29 cellular contexts compared by ENCODE assay signal in genomic region chr21:29947119-29947518, GRCh38. TPM values are rescaled to one million over a fixed set of nuclear protein-coding genes. Genes with fewer than 3 reads are reported as not detected.
DNase-seq lines count a peak whose midpoint lies in the region; ATAC-seq, FAIRE-seq and TF ChIP-seq lines count a peak whose summit lies in the region.
"Had no signal": no experiment of that assay in that cellular context is flagged by ENCODE, and none has a peak within 500 bp of the region (broad histone marks: within the 10 kb centered on the region; RNA-seq: fewer than 3 reads in every experiment).

No MANE protein-coding gene starts in this region.

- peaks cover 1% of the 10 kb centered on the region for H3K27me3 Mint-ChIP-seq in GM23338 (ENCODE audit: insufficient read depth, low read depth, poor library complexity)
- peaks cover 12% of the 10 kb centered on the region for H3K27me3 Mint-ChIP-seq in CD8-positive, alpha-beta T cell (ENCODE audit: low read depth)

- H3K27ac ChIP-seq in GM23338 (ENCODE audit: low read depth) (no peak overlapping the region), H1 (ENCODE audit: low read depth, low read length) (no peak overlapping the region), mesendoderm (ENCODE audit: low read depth, low read length) (no peak overlapping the region), Peyer's patch (no peak overlapping the region), esophagus muscularis mucosa (replicated peaks in 1 of 4) (no peak overlapping the region)
- H3K27ac ChIP-seq in CD8-positive, alpha-beta T cell (ENCODE audit: low read depth, low read length): no peak overlapping the region
- H3K27ac ChIP-seq: BLaER1 had no signal

- TF ChIP-seq CTCF in GM23338 (conservative IDR thresholded peaks at IDR 0.05; ENCODE audit: low read depth in 2 of 2) (no peak), H1 (IDR thresholded peaks at IDR 0.05; ENCODE audit: control extremely low read depth in 1 of 3, insufficient read depth in 1 of 3, low read depth in 1 of 3, low read length in 3 of 3) (no peak), Peyer's patch (IDR thresholded peaks at IDR 0.05) (no peak), esophagus muscularis mucosa (IDR thresholded peaks at IDR 0.05) (no peak)
- no peak for TF ChIP-seq CTCF in CD8-positive, alpha-beta T cell (IDR thresholded peaks at IDR 0.05)

- H3K9ac ChIP-seq in H1 (replicated peaks in 1 of 4; ENCODE audit: extremely low read depth in 1 of 4, low read depth in 3 of 4, low read length in 3 of 4) (no peak overlapping the region), mesendoderm (ENCODE audit: low read length) (no peak overlapping the region)
- H3K9ac ChIP-seq: BLaER1 had no signal

- CTCF ChIA-PET in H1 (lab: Charles Lee; ENCODE audit: partially characterized antibody): interaction anchor here (1.1 to 7.3 kb wide), 2 partner anchors 98 to 288 kb away, joined by 3 to 39 read pairs; no protein-coding TSS in a partner anchor
- CTCF ChIA-PET in CD8-positive, alpha-beta T cell (lab: Charles Lee): no interaction called here

- H3F3A ChIP-seq in GM23338 (replicated peaks; ENCODE audit: low read depth): no peaks in the 10 kb centered on the region

- peaks cover 5% of the 10 kb centered on the region for H3K4me1 Mint-ChIP-seq in GM23338
- H3K4me1 Mint-ChIP-seq in CD8-positive, alpha-beta T cell (ENCODE audit: low read depth): no peaks in the 10 kb centered on the region
- H3K4me1 Mint-ChIP-seq: CD14-positive monocyte; CD4-positive, alpha-beta memory T cell; CD4-positive, CD25-positive, alpha-beta regulatory T cell had no signal

- POLR2A ChIA-PET in H1 (lab: Charles Lee; ENCODE audit: partially characterized antibody): interaction anchor here (1.0 kb wide), 1 partner anchor 874 kb away, joined by 3 read pairs; no protein-coding TSS in a partner anchor
- POLR2A ChIA-PET in CD8-positive, alpha-beta T cell (lab: Charles Lee): no interaction called here

- intact Hi-C loops in esophagus muscularis mucosa (cut with DNase I): no loop called here
- intact Hi-C loops in CD8-positive, alpha-beta T cell (cut with DNase I, micrococcal nuclease): no loop called here

- H3K36me3 ChIP-seq in GM23338 (ENCODE audit: insufficient read depth): no peaks in the 10 kb centered on the region
- H3K36me3 ChIP-seq in H1 (ENCODE audit: control insufficient read depth in 2 of 4, insufficient read depth in 4 of 4, low read length in 3 of 4): no peaks in the 10 kb centered on the region
- H3K36me3 ChIP-seq in mesendoderm (ENCODE audit: control insufficient read depth, insufficient read depth, low read length): no peaks in the 10 kb centered on the region
- H3K36me3 ChIP-seq in Peyer's patch: no peaks in the 10 kb centered on the region
- H3K36me3 ChIP-seq in esophagus muscularis mucosa: no peaks in the 10 kb centered on the region
- H3K36me3 ChIP-seq in CD8-positive, alpha-beta T cell (ENCODE audit: insufficient read depth, low read length): no peaks in the 10 kb centered on the region
- H3K36me3 ChIP-seq: BE2C, BLaER1 had no signal

- H4K91ac ChIP-seq in H1 (replicated peaks; ENCODE audit: insufficient read length, low read length): no peak overlapping the region

- no peak overlapping the region for H3K14ac ChIP-seq in H1 (ENCODE audit: insufficient read length)

- no peak overlapping the region for H3K56ac ChIP-seq in H1 (replicated peaks; ENCODE audit: insufficient read length, low read depth, low read length)
- no peak overlapping the region for H3K56ac ChIP-seq in mesendoderm (ENCODE audit: low read length)

- no peaks in the 10 kb centered on the region for H3K4me1 ChIP-seq in GM23338 (ENCODE audit: insufficient read depth)
- H3K4me1 ChIP-seq in H1 (replicated peaks in 1 of 4; ENCODE audit: control insufficient read depth in 3 of 4, insufficient read depth in 4 of 4, low read length in 3 of 4): peaks cover 0 to 2% (median 0%) of the 10 kb centered on the region in 4 experiments; a peak in 1 of 7 replicates
- no peaks in the 10 kb centered on the region for H3K4me1 ChIP-seq in mesendoderm (ENCODE audit: control insufficient read depth, low read depth, low read length)
- H3K4me1 ChIP-seq in Peyer's patch: no peaks in the 10 kb centered on the region
- H3K4me1 ChIP-seq in esophagus muscularis mucosa: no peaks in the 10 kb centered on the region
- H3K4me1 ChIP-seq in CD8-positive, alpha-beta T cell (ENCODE audit: insufficient read depth, low read length): no peaks in the 10 kb centered on the region
- H3K4me1 ChIP-seq: BE2C, BLaER1 had no signal

- H4K8ac ChIP-seq in H1 (ENCODE audit: extremely low read depth, insufficient read depth, low read length): no peak overlapping the region
- H4K8ac ChIP-seq in mesendoderm (ENCODE audit: low read depth, low read length): no peak overlapping the region

- no peak overlapping the region for H3K18ac ChIP-seq in H1 (ENCODE audit: extremely low read depth, low read length)
- no peak overlapping the region for H3K18ac ChIP-seq in mesendoderm (ENCODE audit: low read length)

- H3K23me2 ChIP-seq in H1 (ENCODE audit: low read depth, low read length): no peaks in the 10 kb centered on the region

- DNase-seq in GM23338 (ENCODE audit: low spot score) (peak; percentile 50), H1 (ENCODE audit: low read depth in 1 of 2, low spot score in 2 of 2) (no peak), mesendoderm (peak; percentile 71), Peyer's patch (no peak), esophagus muscularis mucosa (ENCODE audit: extremely low spot score) (no peak)
- no peak for DNase-seq in NK-92 treated with Interleukin-12 subunit alpha and Interleukin-12 subunit beta, amount 100 ng/mL, for 24 hours (lab: John Stamatoyannopoulos, UW)
- no peak for DNase-seq in CD8-positive, alpha-beta T cell
- DNase-seq: 8988T; ACHN; BE2C; C1 segment of cervical spinal cord; CD4-positive, alpha-beta memory T cell; CD4-positive, CD25-positive, alpha-beta regulatory T cell; DMS 273 treated with DMSO at 0.1 percent for 48 hours; DMS153; DMS53; DMS79; DND-41; EL; GDM1 had no signal

- H3K79me1 ChIP-seq in H1 (ENCODE audit: low read depth, low read length): no peaks in the 10 kb centered on the region
- H3K79me1 ChIP-seq in mesendoderm (ENCODE audit: low read length): no peaks in the 10 kb centered on the region

- H3K27me3 ChIP-seq in GM23338 (ENCODE audit: insufficient read depth) (peaks cover 4% of the 10 kb centered on the region), H1 (replicated peaks in 1 of 4; ENCODE audit: control insufficient read depth in 3 of 4, extremely low read depth in 1 of 4, insufficient read depth in 3 of 4, low read length in 3 of 4) (no peaks in the 10 kb centered on the region; a peak in 1 of 7 replicates), mesendoderm (ENCODE audit: insufficient read depth, low read length, poor library complexity) (no peaks in the 10 kb centered on the region), Peyer's patch (no peaks in the 10 kb centered on the region), esophagus muscularis mucosa (no peaks in the 10 kb centered on the region)
- no peaks in the 10 kb centered on the region for H3K27me3 ChIP-seq in CD8-positive, alpha-beta T cell (ENCODE audit: insufficient read depth, low read length)
- H3K27me3 ChIP-seq: BE2C, BLaER1 had no signal

- no peak for TF ChIP-seq EP300 in H1 (IDR thresholded peaks at IDR 0.05; ENCODE audit: borderline replicate concordance in 1 of 2, low read depth in 2 of 2, low read length in 2 of 2)
- no peak for TF ChIP-seq EP300 in esophagus muscularis mucosa (IDR thresholded peaks at IDR 0.05)

- H3K79me2 ChIP-seq in GM23338 (replicated peaks; ENCODE audit: insufficient read depth): no peaks in the 10 kb centered on the region
- no peaks in the 10 kb centered on the region for H3K79me2 ChIP-seq in H1 (ENCODE audit: control insufficient read depth in 1 of 2, insufficient read depth in 2 of 2, low read length in 2 of 2)
- H3K79me2 ChIP-seq in mesendoderm (ENCODE audit: control insufficient read depth, insufficient read depth, low read length): no peaks in the 10 kb centered on the region

- H2BK15ac ChIP-seq in H1 (ENCODE audit: low read length) (no peak overlapping the region), mesendoderm (replicated peaks; ENCODE audit: low read depth) (no peak overlapping the region)

- no peaks in the 10 kb centered on the region for H3K9me2 ChIP-seq in GM23338 (ENCODE audit: insufficient read depth)

- H2AFZ ChIP-seq in GM23338 (no peak overlapping the region), H1 (ENCODE audit: low read length) (no peak overlapping the region)

- H4K5ac ChIP-seq in H1 (ENCODE audit: insufficient read length, low read depth, low read length) (no peak overlapping the region), mesendoderm (ENCODE audit: low read length) (no peak overlapping the region)

- H4K20me1 ChIP-seq in GM23338 (replicated peaks; ENCODE audit: insufficient read depth) (no peaks in the 10 kb centered on the region), H1 (replicated peaks in 1 of 2; ENCODE audit: control insufficient read depth in 1 of 2, insufficient read depth in 2 of 2, low read length in 2 of 2) (no peaks in the 10 kb centered on the region)
- H4K20me1 ChIP-seq: BLaER1 had no signal

- H3K9me3 Mint-ChIP-seq in GM23338: no peaks in the 10 kb centered on the region
- H3K9me3 Mint-ChIP-seq in CD8-positive, alpha-beta T cell: peaks cover 3% of the 10 kb centered on the region
- H3K9me3 Mint-ChIP-seq: CD14-positive monocyte had no signal

- no peak overlapping the region; the same call in 1 of the 2 replicates for H2BK12ac ChIP-seq in H1 (ENCODE audit: low read depth, low read length)

- no peak overlapping the region for H3K4me3 Mint-ChIP-seq in GM23338
- no peak overlapping the region for H3K4me3 Mint-ChIP-seq in CD8-positive, alpha-beta T cell
- H3K4me3 Mint-ChIP-seq: CD14-positive monocyte; CD4-positive, alpha-beta memory T cell; CD4-positive, CD25-positive, alpha-beta regulatory T cell had no signal

- no peaks in the 10 kb centered on the region for H3K9me3 ChIP-seq in H1 (ENCODE audit: insufficient read depth in 2 of 2, low read depth in 1 of 2, low read length in 1 of 2)
- no peaks in the 10 kb centered on the region for H3K9me3 ChIP-seq in Peyer's patch
- peaks cover 0 to 4% (median 0%) of the 10 kb centered on the region in 4 donors for H3K9me3 ChIP-seq in esophagus muscularis mucosa
- no peaks in the 10 kb centered on the region for H3K9me3 ChIP-seq in CD8-positive, alpha-beta T cell (ENCODE audit: low read length)
- H3K9me3 ChIP-seq: BE2C, BLaER1 had no signal

- H3K4me2 ChIP-seq in GM23338: no peak overlapping the region
- H3K4me2 ChIP-seq in H1 (ENCODE audit: insufficient read depth in 1 of 2, low read depth in 2 of 2, low read length in 2 of 2): no peak overlapping the region
- H3K4me2 ChIP-seq in mesendoderm (ENCODE audit: low read length): no peak overlapping the region
- H3K4me2 ChIP-seq: BLaER1 had no signal

- H3K27ac Mint-ChIP-seq in GM23338: no peak overlapping the region
- H3K27ac Mint-ChIP-seq in CD8-positive, alpha-beta T cell: no peak overlapping the region
- H3K27ac Mint-ChIP-seq: CD14-positive monocyte; CD4-positive, alpha-beta memory T cell; CD4-positive, CD25-positive, alpha-beta regulatory T cell had no signal

- FAIRE-seq in H1 (lab: Jason Lieb, UNC): no peak
- FAIRE-seq: A204.1, GM12878, GM12892, GM18507 had no signal

- H3K23ac ChIP-seq in H1 (ENCODE audit: insufficient read length): no peak overlapping the region
- no peak overlapping the region for H3K23ac ChIP-seq in mesendoderm (ENCODE audit: low read length)

- TF ChIP-seq POLR2A in H1 (IDR thresholded peaks at IDR 0.05; ENCODE audit: control extremely low read depth in 1 of 2, low read depth in 2 of 2, low read length in 2 of 2) (no peak), Peyer's patch (IDR thresholded peaks at IDR 0.05) (no peak), esophagus muscularis mucosa (IDR thresholded peaks at IDR 0.05; ENCODE audit: low read depth) (no peak)

- H2AK5ac ChIP-seq in H1 (ENCODE audit: low read depth, low read length) (no peak overlapping the region), mesendoderm (ENCODE audit: low read length) (no peak overlapping the region)

- TF ChIP-seq RAD21 in H1 (IDR thresholded peaks at IDR 0.05 in 1 of 2, conservative IDR thresholded peaks at IDR 0.05 in 1 of 2; ENCODE audit: low read depth in 2 of 2, low read length in 2 of 2): no peak

- no peak overlapping the region for H3K4me3 ChIP-seq in GM23338
- no peak overlapping the region for H3K4me3 ChIP-seq in H1 (ENCODE audit: extremely low read depth in 1 of 4, insufficient read depth in 2 of 4, low read depth in 3 of 4, low read length in 4 of 4)
- no peak overlapping the region for H3K4me3 ChIP-seq in mesendoderm (ENCODE audit: low read length)
- no peak overlapping the region for H3K4me3 ChIP-seq in Peyer's patch
- no peak overlapping the region for H3K4me3 ChIP-seq in esophagus muscularis mucosa
- H3K4me3 ChIP-seq in CD8-positive, alpha-beta T cell (ENCODE audit: low read depth, low read length): no peak overlapping the region
- H3K4me3 ChIP-seq: BLaER1, GM12878 had no signal

- H2BK5ac ChIP-seq in H1 (ENCODE audit: low read depth, low read length): no peak overlapping the region
- H2BK5ac ChIP-seq in mesendoderm (ENCODE audit: low read length): no peak overlapping the region

- H2BK120ac ChIP-seq in H1 (replicated peaks; ENCODE audit: low read depth, low read length): no peak overlapping the region
- H2BK120ac ChIP-seq in mesendoderm (ENCODE audit: low read depth, low read length): no peak overlapping the region

- H2BK20ac ChIP-seq in H1 (ENCODE audit: low read length): no peak overlapping the region

- H3K4ac ChIP-seq in H1 (replicated peaks; ENCODE audit: insufficient read length, low read depth, low read length) (no peak overlapping the region), mesendoderm (ENCODE audit: low read depth, low read length) (no peak overlapping the region)

- H3K36me3 Mint-ChIP-seq in GM23338 (ENCODE audit: low read depth): no peaks in the 10 kb centered on the region
- no peaks in the 10 kb centered on the region for H3K36me3 Mint-ChIP-seq in CD8-positive, alpha-beta T cell
- H3K36me3 Mint-ChIP-seq: CD14-positive monocyte; CD4-positive, alpha-beta memory T cell; CD4-positive, CD25-positive, alpha-beta regulatory T cell had no signal

- 80% methylated on average over 9 of the region's 9 CpGs; no CpG with 5 or more reads in 1 of the 2 experiments for WGBS in H1 (ENCODE audit: extremely low coverage in 1 of 2, insufficient coverage in 1 of 2, insufficient read length in 1 of 2, insufficient replicate concordance in 2 of 2, low coverage in 1 of 2, low lambda C conversion rate in 2 of 2, missing lambda C conversion rate in 1 of 2), 2 experiments
- WGBS in mesendoderm (ENCODE audit: extremely low coverage, insufficient coverage, low lambda C conversion rate): no CpG with 5 or more reads among the region's 9 CpGs
- 63% methylated on average over 9 of the region's 9 CpGs for WGBS in esophagus muscularis mucosa

- peak; percentile 26; the same call in 1 of the 3 replicates for ATAC-seq in GM23338
- no peak for ATAC-seq in CD8-positive, alpha-beta T cell
- ATAC-seq: GM12878 had no signal

RNA-seq across cellular contexts. Expression of gene GRIK1, which starts 7.3 kb away (rescaled TPM):
- 0.23 and 0.42 TPM in 2 replicates for total RNA-seq in GM23338 (2014; rRNA removed; shearing (Covaris generic))
- polyA plus RNA-seq in GM23338 (2016; fragmentation: Nextera tagmentation; extraction: Ambion mirVana) (0.18 TPM in 1 of 2 replicates, not detected in the other), H1 (2011; rRNA removed) (0.11 and 0.19 TPM in 2 replicates)
- total RNA-seq in H1 (2021; fragmentation: NEBNext Ultra II Directional; extraction: Animal tissue kit (Norgen Biotek cat#: 25700)): 0.32 TPM in 1 of 2 replicates, not detected in the other
- 0.22 TPM for polyA plus RNA-seq in H1 (2011; cell fraction: cytosol; rRNA removed)
- polyA plus RNA-seq in H1 (2011; cell fraction: nucleus; rRNA removed): 0.30 TPM
- polyA plus RNA-seq in H1 (2012, experiment 1 of 2): 0.07 to 0.27 TPM in 2 of 4 replicates, not detected in the others
- not detected for polyA plus RNA-seq in H1 (2012, experiment 2 of 2)
- not detected for polyA plus RNA-seq in H1 (2013, experiment 1 of 2)
- polyA plus RNA-seq in H1 (2013, experiment 2 of 2): 0.04 TPM
- polyA minus RNA-seq in H1 (2011; rRNA and poly(A)+ RNA removed): 0.19 and 0.49 TPM in 2 replicates
- 1.0 TPM for polyA minus RNA-seq in H1 (2011; cell fraction: cytosol; rRNA and poly(A)+ RNA removed)
- 0.80 TPM for polyA minus RNA-seq in H1 (2011; cell fraction: nucleus; rRNA and poly(A)+ RNA removed)
- polyA plus RNA-seq in mesendoderm (2013, experiment 1 of 2): not detected
- polyA plus RNA-seq in mesendoderm (2013, experiment 2 of 2): not detected
- total RNA-seq in Peyer's patch (1 to 10 TPM in 3 of 4 donors, not detected in 1; 1.2 to 7.4 (median 1.3) TPM), esophagus muscularis mucosa (under 1 TPM in 3 of 4 donors, not detected in 1; 0.19 to 0.40 (median 0.33) TPM)
- total RNA-seq in CD8-positive, alpha-beta T cell: not detected
- total RNA-seq: CD4-positive, alpha-beta memory T cell; CD4-positive, CD25-positive, alpha-beta regulatory T cell; Daoy; G401; GM12878 had no signal
- polyA plus RNA-seq: AG04450; CD14-positive monocyte; CD4-positive, alpha-beta memory T cell had no signal

Comparison
In these comparisons a context has a peak if more than half of its experiments do, and no peak if none do; other contexts are left out.
1. DNase-seq: peak in GM23338 (single experiment) and mesendoderm (single experiment); none in H1 (0 of 2), Peyer's patch (0 of 3), NK-92 treated with Interleukin-12 subunit alpha and Interleukin-12 subunit beta, amount 100 ng/mL, for 24 hours (single experiment), esophagus muscularis mucosa (single experiment) and CD8-positive, alpha-beta T cell (0 of 7).